Comparison of ENCODE assay signal across 9 cellular contexts in genomic region chrX:107714196-107714811, GRCh38.
DNase-seq lines count a peak whose midpoint lies in the region; ATAC-seq and TF ChIP-seq lines count a peak whose summit lies in the region.
"Had no signal": no experiment of that assay in that cellular context is flagged by ENCODE, and none has a peak within 500 bp of the region (broad histone marks: within the 10 kb centered on the region; RNA-seq: fewer than 3 reads in every experiment).

No MANE protein-coding gene starts in this region.

- H2BK15ac ChIP-seq in H9 (ENCODE audit: low read depth, low read length) = no peak overlapping the region

- H4K8ac ChIP-seq in H9 (replicated peaks; ENCODE audit: insufficient read length, low read depth, low read length) = no peak overlapping the region

- H4K20me1 ChIP-seq in H9 (ENCODE audit: control insufficient read depth, insufficient read depth, insufficient read length) (no peaks in the 10 kb centered on the region), smooth muscle cell (ENCODE audit: low read depth) (peaks cover 27% of the 10 kb centered on the region)

- peaks cover 0 to 19% (median 10%) of the 10 kb centered on the region in 3 experiments; a peak in 5 of 7 replicates for H3K36me3 Mint-ChIP-seq in H9 (ENCODE audit: insufficient read depth in 1 of 3, low read depth in 3 of 3)
- peaks cover 14% of the 10 kb centered on the region for H3K36me3 Mint-ChIP-seq in activated T-helper 1 cell treated with anti-CD3 and anti-CD28 coated beads, Interleukin-12 subunit alpha, Interleukin-12 subunit beta, Interleukin-2, Interleukin-4 antibody, amounts not matched to agents 30 ng/mL and 10 ng/mL and 1 ng/mL, durations not matched to agents 14 hours and 24 hours and 36 hours (ENCODE audit: low read depth)

- no peak overlapping the region for H3K4me2 ChIP-seq in H9 (ENCODE audit: insufficient read depth, insufficient read length, low read length)
- H3K4me2 ChIP-seq in smooth muscle cell = peak overlapping the region; percentile 89

- no peak overlapping the region for H3K4ac ChIP-seq in H9 (ENCODE audit: low read depth, low read length)

- H3K27me3 Mint-ChIP-seq in H9 (ENCODE audit: low read depth) = peaks cover 2% of the 10 kb centered on the region
- H3K27me3 Mint-ChIP-seq in activated T-helper 1 cell treated with anti-CD3 and anti-CD28 coated beads, Interleukin-12 subunit alpha, Interleukin-12 subunit beta, Interleukin-2, Interleukin-4 antibody, amounts not matched to agents 30 ng/mL and 10 ng/mL and 1 ng/mL, durations not matched to agents 14 hours and 24 hours and 36 hours (ENCODE audit: insufficient read depth) = no peaks in the 10 kb centered on the region

- TF ChIP-seq CTCF in H9 (conservative IDR thresholded peaks at IDR 0.05) (peak; percentile 34; the same call in 2 of the 3 replicates), gastroesophageal sphincter (IDR thresholded peaks at IDR 0.05) (peak in 2 of 4 experiments; percentile 27 to 39), smooth muscle cell (IDR thresholded peaks at IDR 0.05; ENCODE audit: borderline replicate concordance, insufficient read depth, poor library complexity, severe bottlenecking) (peak; percentile 15)

- peaks cover 43% of the 10 kb centered on the region for H3F3A ChIP-seq in smooth muscle cell (ENCODE audit: low read depth)

- no peak overlapping the region for H3T11ph ChIP-seq in H9 (ENCODE audit: low read length)

- no peak for DNase-seq in H9
- no peak for DNase-seq in activated T-helper 1 cell treated with anti-CD3 and anti-CD28 coated beads, Interleukin-12 subunit alpha, Interleukin-12 subunit beta, Interleukin-2, Interleukin-4 antibody, amounts not matched to agents 30 ng/mL and 10 ng/mL and 1 ng/mL, durations not matched to agents 14 hours and 24 hours and 36 hours (ENCODE audit: low spot score)
- no peak for DNase-seq in smooth muscle cell (lab: John Stamatoyannopoulos, UW; ENCODE audit: unreplicated experiment)
- DNase-seq: NCI-H187 had no signal

- peaks cover 0 to 45% of the 10 kb centered on the region in 2 experiments; a peak in 2 of 5 replicates for H3K9me3 Mint-ChIP-seq in H9
- H3K9me3 Mint-ChIP-seq in activated T-helper 1 cell treated with anti-CD3 and anti-CD28 coated beads, Interleukin-12 subunit alpha, Interleukin-12 subunit beta, Interleukin-2, Interleukin-4 antibody, amounts not matched to agents 30 ng/mL and 10 ng/mL and 1 ng/mL, durations not matched to agents 14 hours and 24 hours and 36 hours = no peaks in the 10 kb centered on the region

- H3K9me3 ChIP-seq in H9 (ENCODE audit: control insufficient read depth, low read depth, low read length) (no peaks in the 10 kb centered on the region), gastroesophageal sphincter (no peaks in the 10 kb centered on the region), smooth muscle cell (replicated peaks; ENCODE audit: low read depth) (no peaks in the 10 kb centered on the region)

- peaks cover 0 to 32% of the 10 kb centered on the region in 2 donors for H3K36me3 ChIP-seq in gastroesophageal sphincter
- no peaks in the 10 kb centered on the region for H3K36me3 ChIP-seq in smooth muscle cell (ENCODE audit: low read depth)

- no peak overlapping the region for H4K5ac ChIP-seq in H9 (ENCODE audit: insufficient read length, low read depth, low read length)

- WGBS in H9 (ENCODE audit: extremely low coverage, insufficient read length, low lambda C conversion rate) = no CpG with 5 or more reads among the region's 9 CpGs
- 20 to 43% methylated on average over 1 to 6 of the region's 9 CpGs for WGBS in gastroesophageal sphincter (ENCODE audit: low coverage in 1 of 2), 2 donors
- WGBS in smooth muscle cell (ENCODE audit: low lambda C conversion rate) = 90% methylated on average over 9 of the region's 9 CpGs

- TF ChIP-seq EP300 in gastroesophageal sphincter (IDR thresholded peaks at IDR 0.05) = no peak

- H3K4me3 Mint-ChIP-seq in H9 = no peak overlapping the region
- peak overlapping the region; percentile 30 for H3K4me3 Mint-ChIP-seq in activated T-helper 1 cell treated with anti-CD3 and anti-CD28 coated beads, Interleukin-12 subunit alpha, Interleukin-12 subunit beta, Interleukin-2, Interleukin-4 antibody, amounts not matched to agents 30 ng/mL and 10 ng/mL and 1 ng/mL, durations not matched to agents 14 hours and 24 hours and 36 hours

- TF ChIP-seq POLR2A in gastroesophageal sphincter (IDR thresholded peaks at IDR 0.05) = peak in 1 of 2 donors; percentile 25

- H3K4me1 ChIP-seq in H9 (ENCODE audit: insufficient read depth, low read length) (peaks cover 10% of the 10 kb centered on the region; the same call in 1 of the 2 replicates), gastroesophageal sphincter (peaks cover 0 to 58% (median 3%) of the 10 kb centered on the region in 3 donors), smooth muscle cell (ENCODE audit: low read depth) (peaks cover 11% of the 10 kb centered on the region)

- H3K27me3 ChIP-seq in H9 (ENCODE audit: insufficient read depth, low read length) = no peaks in the 10 kb centered on the region; the same call in 1 of the 2 replicates
- H3K27me3 ChIP-seq in gastroesophageal sphincter = no peaks in the 10 kb centered on the region
- no peaks in the 10 kb centered on the region for H3K27me3 ChIP-seq in smooth muscle cell (ENCODE audit: low read depth)

- no peak for ATAC-seq in gastroesophageal sphincter
- no peak for ATAC-seq in HG03521 (IDR thresholded peaks at IDR 0.05; ENCODE audit: unreplicated experiment)
- no peak for ATAC-seq in GM21515 (IDR thresholded peaks at IDR 0.05; ENCODE audit: unreplicated experiment)
- no peak for ATAC-seq in GM21717 (IDR thresholded peaks at IDR 0.05; ENCODE audit: unreplicated experiment)
- ATAC-seq in HG03520 (IDR thresholded peaks at IDR 0.05; ENCODE audit: unreplicated experiment) = no peak

- peaks cover 20 to 37% of the 10 kb centered on the region in 2 experiments for H3K4me1 Mint-ChIP-seq in H9
- H3K4me1 Mint-ChIP-seq in activated T-helper 1 cell treated with anti-CD3 and anti-CD28 coated beads, Interleukin-12 subunit alpha, Interleukin-12 subunit beta, Interleukin-2, Interleukin-4 antibody, amounts not matched to agents 30 ng/mL and 10 ng/mL and 1 ng/mL, durations not matched to agents 14 hours and 24 hours and 36 hours (ENCODE audit: low read depth) = peaks cover 57% of the 10 kb centered on the region

- H4K91ac ChIP-seq in H9 (ENCODE audit: insufficient read length, low read depth, low read length) = no peak overlapping the region

- no peak overlapping the region for H2BK120ac ChIP-seq in H9 (ENCODE audit: low read depth, low read length, poor library complexity, severe bottlenecking)

- H3K56ac ChIP-seq in H9 (ENCODE audit: insufficient read length, low read depth, low read length) = no peak overlapping the region

- no peak overlapping the region for H3K27ac ChIP-seq in H9 (ENCODE audit: insufficient read length, low read depth, low read length)
- peak overlapping the region; percentile 89 to 100 (median 94) for H3K27ac ChIP-seq in gastroesophageal sphincter
- peak overlapping the region; percentile 100 for H3K27ac ChIP-seq in smooth muscle cell (ENCODE audit: low read depth)

- H2BK12ac ChIP-seq in H9 (ENCODE audit: insufficient read length, low read depth, low read length) = no peak overlapping the region

- H2BK20ac ChIP-seq in H9 (ENCODE audit: low read depth, low read length, poor library complexity, severe bottlenecking) = no peak overlapping the region

- H3K9ac ChIP-seq in H9 (ENCODE audit: extremely low read depth, insufficient read length, low read length) (no peak overlapping the region), smooth muscle cell (ENCODE audit: low read depth) (peak overlapping the region; percentile 99)

- peaks cover 6% of the 10 kb centered on the region for H3K23me2 ChIP-seq in H9 (ENCODE audit: insufficient read length, low read depth, low read length, poor library complexity, severe bottlenecking)

- no peaks in the 10 kb centered on the region for H3K79me1 ChIP-seq in H9 (ENCODE audit: insufficient read depth, low read depth, low read length, poor library complexity, severe bottlenecking)

- H3K27ac Mint-ChIP-seq in H9 = no peak overlapping the region; a peak in 1 of 7 replicates
- peak overlapping the region; percentile 55 for H3K27ac Mint-ChIP-seq in activated T-helper 1 cell treated with anti-CD3 and anti-CD28 coated beads, Interleukin-12 subunit alpha, Interleukin-12 subunit beta, Interleukin-2, Interleukin-4 antibody, amounts not matched to agents 30 ng/mL and 10 ng/mL and 1 ng/mL, durations not matched to agents 14 hours and 24 hours and 36 hours

- H3K79me2 ChIP-seq in H9 (ENCODE audit: insufficient read depth, low read length) (no peaks in the 10 kb centered on the region), smooth muscle cell (ENCODE audit: low read depth) (peaks cover 22% of the 10 kb centered on the region)

- peak overlapping the region; percentile 75 to 95 for H3K4me3 ChIP-seq in gastroesophageal sphincter
- peak overlapping the region; percentile 100 for H3K4me3 ChIP-seq in smooth muscle cell

- H2AFZ ChIP-seq in H9 (ENCODE audit: low read length) (no peak overlapping the region), smooth muscle cell (ENCODE audit: low read depth) (no peak overlapping the region)

- H2AK5ac ChIP-seq in H9 (ENCODE audit: insufficient read length, low read length) = no peak overlapping the region

- intact Hi-C loops in activated T-helper 1 cell treated with anti-CD3 and anti-CD28 coated beads, Interleukin-12 subunit alpha, Interleukin-12 subunit beta, Interleukin-2, Interleukin-4 antibody, amounts not matched to agents 30 ng/mL and 10 ng/mL and 1 ng/mL, durations not matched to agents 14 hours and 24 hours and 36 hours (cut with micrococcal nuclease) = no loop called here

- no peak overlapping the region for H3K18ac ChIP-seq in H9 (ENCODE audit: insufficient read length, low read depth, low read length)

- H3K14ac ChIP-seq in H9 (ENCODE audit: insufficient read depth, low read length) = no peak overlapping the region

- H2BK5ac ChIP-seq in H9 (ENCODE audit: insufficient read length, low read length) = no peak overlapping the region

- no peak overlapping the region for H3K23ac ChIP-seq in H9 (ENCODE audit: insufficient read length, low read depth, low read length)
